27 cellular contexts compared by ENCODE assay signal in genomic region chr6:15362274-15363160, GRCh38.
A peak's percentile ranks its signal among the peaks of the same experiment; 100 is the strongest.
DNase-seq lines count a peak whose midpoint lies in the region; ATAC-seq and TF ChIP-seq lines count a peak whose summit lies in the region.
"Had no signal": no experiment of that assay in that cellular context is flagged by ENCODE, and none has a peak within 500 bp of the region (broad histone marks: within the 10 kb centered on the region; RNA-seq: fewer than 3 reads in every experiment).

No MANE protein-coding gene starts in this region.

- ATAC-seq in psoas muscle, result no peak
- no peak for ATAC-seq in naive thymus-derived CD4-positive, alpha-beta T cell

- TF ChIP-seq CTCF in hepatocyte (IDR thresholded peaks at IDR 0.05; ENCODE audit: poor library complexity) (no peak), psoas muscle (IDR thresholded peaks at IDR 0.05) (no peak)

- H3K4me1 Mint-ChIP-seq in naive thymus-derived CD4-positive, alpha-beta T cell, result peaks cover 20 to 34% (median 23%) of the 10 kb centered on the region in 7 donors

- H3K9me3 ChIP-seq in hepatocyte (ENCODE audit: low read depth) (no peaks in the 10 kb centered on the region), psoas muscle (no peaks in the 10 kb centered on the region)
- H3K9me3 ChIP-seq in naive thymus-derived CD4-positive, alpha-beta T cell (ENCODE audit: control insufficient read depth in 2 of 3, low read length in 3 of 3), result no peaks in the 10 kb centered on the region
- H3K9me3 ChIP-seq: lower lobe of right lung, thyroid gland had no signal

- H3K4me3 ChIP-seq in hepatocyte (no peak overlapping the region), psoas muscle (peak overlapping the region; percentile 33)
- H3K4me3 ChIP-seq in naive thymus-derived CD4-positive, alpha-beta T cell (ENCODE audit: low read length), result no peak overlapping the region
- H3K4me3 ChIP-seq: lower lobe of right lung, thyroid gland had no signal

- POLR2A ChIA-PET in naive thymus-derived CD4-positive, alpha-beta T cell (lab: Charles Lee), result no interaction called here

- H3K27me3 ChIP-seq in hepatocyte (no peaks in the 10 kb centered on the region), psoas muscle (ENCODE audit: insufficient read depth in 3 of 3, low read length in 2 of 3) (no peaks in the 10 kb centered on the region)
- no peaks in the 10 kb centered on the region for H3K27me3 ChIP-seq in naive thymus-derived CD4-positive, alpha-beta T cell (ENCODE audit: control insufficient read depth in 2 of 2, insufficient read depth in 2 of 2, low read length in 2 of 2)
- H3K27me3 ChIP-seq: thyroid gland had no signal

- H4K20me1 ChIP-seq in hepatocyte (ENCODE audit: insufficient read depth, poor library complexity, severe bottlenecking), result peaks cover 22% of the 10 kb centered on the region

- peaks cover 47% of the 10 kb centered on the region for H3K4me1 ChIP-seq in hepatocyte (ENCODE audit: insufficient read depth)
- peaks cover 74% of the 10 kb centered on the region for H3K4me1 ChIP-seq in psoas muscle
- peaks cover 17% of the 10 kb centered on the region in 2 donors for H3K4me1 ChIP-seq in naive thymus-derived CD4-positive, alpha-beta T cell (ENCODE audit: control insufficient read depth in 2 of 2, insufficient read depth in 2 of 2, low read length in 2 of 2)

- H3K36me3 ChIP-seq in hepatocyte (replicated peaks; ENCODE audit: insufficient read depth, low read depth), result no peaks in the 10 kb centered on the region
- H3K36me3 ChIP-seq in psoas muscle (ENCODE audit: insufficient read depth in 1 of 2, low read depth in 1 of 2), result no peaks in the 10 kb centered on the region
- H3K36me3 ChIP-seq in naive thymus-derived CD4-positive, alpha-beta T cell (ENCODE audit: control insufficient read depth in 2 of 3, insufficient read depth in 3 of 3, low read length in 3 of 3), result no peaks in the 10 kb centered on the region
- H3K36me3 ChIP-seq: lower lobe of right lung, thyroid gland had no signal

- peaks cover 0 to 12% (median 4%) of the 10 kb centered on the region in 5 donors for H3K36me3 Mint-ChIP-seq in naive thymus-derived CD4-positive, alpha-beta T cell

- peaks cover 86% of the 10 kb centered on the region for H3K79me2 ChIP-seq in hepatocyte

- no peaks in the 10 kb centered on the region for H3K9me3 Mint-ChIP-seq in naive thymus-derived CD4-positive, alpha-beta T cell
- H3K9me3 Mint-ChIP-seq: activated CD4-positive, alpha-beta T cell treated with anti-CD3 and anti-CD28 coated beads, Interleukin-2, amount 10 ng/mL, durations not matched to agents 24 days and 14 days; activated naive CD4-positive, alpha-beta T cell treated with anti-CD3 and anti-CD28 coated beads, Interleukin-2, amount 50 U/mL, for 72 hours; activated T-helper 1 cell treated with anti-CD3 and anti-CD28 coated beads, Interleukin-12 subunit alpha, Interleukin-12 subunit beta, Interleukin-2, Interleukin-4 antibody, amounts not matched to agents 30 ng/mL and 10 ng/mL and 1 ng/mL, durations not matched to agents 14 hours and 24 hours and 36 hours; central memory CD8-positive, alpha-beta T cell; H9; T-helper 1 cell treated with Interleukin-12 subunit alpha and Interleukin-12 subunit beta and Interleukin-4 antibody, amounts not matched to agents 30 μg/mL and 1 μg/mL, for 36 hours had no signal

- DNase-seq in DMS53 (lab: John Stamatoyannopoulos, UW), result peak; percentile 15
- no peak for DNase-seq in DMS53 treated with DMSO at 0.1 percent for 48 hours (lab: John Stamatoyannopoulos, UW; ENCODE audit: unreplicated experiment)
- peak; percentile 41 for DNase-seq in NCI-H2029 (lab: John Stamatoyannopoulos, UW)
- no peak for DNase-seq in hepatocyte (ENCODE audit: low spot score)
- DNase-seq in psoas muscle, result no peak
- DNase-seq in naive thymus-derived CD4-positive, alpha-beta T cell, result no peak
- no peak for DNase-seq in cerebellar nuclear complex (lab: John Stamatoyannopoulos, UW)
- no peak for DNase-seq in mucosa of gallbladder (ENCODE audit: low spot score)
- DNase-seq: activated CD4-positive, alpha-beta T cell treated with anti-CD3 and anti-CD28 coated beads, Interleukin-2, amount 10 ng/mL, durations not matched to agents 24 days and 14 days; activated CD8-positive, alpha-beta memory T cell treated with anti-CD3 and anti-CD28 coated beads, Interleukin-2, amount 10 ng/mL, durations not matched to agents 7 days and 5 days; DMS79 treated with DMSO at 0.1 percent for 48 hours; erythroblast; H9; hypothalamus; lower lobe of right lung; NCI-H1092; NCI-H1930; NCI-H524 treated with DMSO at 0.1 percent for 48 hours; occipital lobe; stimulated activated CD4-positive, alpha-beta T cell treated with anti-CD3 and anti-CD28 coated beads, Interleukin-4, amount 100 ng/mL, for 24 hours; stimulated activated naive CD8-positive, alpha-beta T cell treated with anti-CD3 and anti-CD28 coated beads, Interleukin-15, Interleukin-2, amounts not matched to agents 100 U/mL and 50 U/mL, for 24 hours; thyroid gland had no signal

- CTCF ChIA-PET in naive thymus-derived CD4-positive, alpha-beta T cell (lab: Charles Lee), result interaction anchor here (0.6 kb wide), 1 partner anchor 114 kb away, joined by 4 read pairs; no protein-coding TSS in a partner anchor

- no peak overlapping the region for H3K27ac Mint-ChIP-seq in naive thymus-derived CD4-positive, alpha-beta T cell
- H3K27ac Mint-ChIP-seq: activated CD4-positive, alpha-beta T cell treated with anti-CD3 and anti-CD28 coated beads, Interleukin-2, amount 10 ng/mL, durations not matched to agents 24 days and 14 days; activated CD8-positive, alpha-beta memory T cell treated with anti-CD3 and anti-CD28 coated beads, Interleukin-2, amount 10 ng/mL, durations not matched to agents 7 days and 5 days; activated naive CD4-positive, alpha-beta T cell treated with anti-CD3 and anti-CD28 coated beads, Interleukin-2, amount 50 U/mL, for 72 hours; activated T-helper 1 cell treated with anti-CD3 and anti-CD28 coated beads, Interleukin-12 subunit alpha, Interleukin-12 subunit beta, Interleukin-2, Interleukin-4 antibody, amounts not matched to agents 30 ng/mL and 10 ng/mL and 1 ng/mL, durations not matched to agents 14 hours and 24 hours and 36 hours; H9; T-helper 1 cell treated with Interleukin-12 subunit alpha and Interleukin-12 subunit beta and Interleukin-4 antibody, amounts not matched to agents 30 μg/mL and 1 μg/mL, for 36 hours had no signal

- no peak overlapping the region for H3K4me3 Mint-ChIP-seq in naive thymus-derived CD4-positive, alpha-beta T cell
- H3K4me3 Mint-ChIP-seq: activated CD4-positive, alpha-beta T cell treated with anti-CD3 and anti-CD28 coated beads, Interleukin-2, amount 10 ng/mL, durations not matched to agents 24 days and 14 days; activated CD8-positive, alpha-beta memory T cell treated with anti-CD3 and anti-CD28 coated beads, Interleukin-2, amount 10 ng/mL, durations not matched to agents 7 days and 5 days; activated T-helper 1 cell treated with anti-CD3 and anti-CD28 coated beads, Interleukin-12 subunit alpha, Interleukin-12 subunit beta, Interleukin-2, Interleukin-4 antibody, amounts not matched to agents 30 ng/mL and 10 ng/mL and 1 ng/mL, durations not matched to agents 14 hours and 24 hours and 36 hours; central memory CD8-positive, alpha-beta T cell; H9; T-helper 1 cell treated with Interleukin-12 subunit alpha and Interleukin-12 subunit beta and Interleukin-4 antibody, amounts not matched to agents 30 μg/mL and 1 μg/mL, for 36 hours had no signal

- no peaks in the 10 kb centered on the region for H3K9me2 ChIP-seq in hepatocyte (replicated peaks; ENCODE audit: insufficient read depth)

- no peaks in the 10 kb centered on the region for H3K27me3 Mint-ChIP-seq in naive thymus-derived CD4-positive, alpha-beta T cell
- H3K27me3 Mint-ChIP-seq: activated CD4-positive, alpha-beta T cell treated with anti-CD3 and anti-CD28 coated beads, Interleukin-2, amount 10 ng/mL, durations not matched to agents 24 days and 14 days; activated CD8-positive, alpha-beta memory T cell treated with anti-CD3 and anti-CD28 coated beads, Interleukin-2, amount 10 ng/mL, durations not matched to agents 7 days and 5 days; central memory CD8-positive, alpha-beta T cell had no signal

- 60% methylated on average over 9 of the region's 9 CpGs for WGBS in hepatocyte (ENCODE audit: low lambda C conversion rate, missing lambda C conversion rate)
- 35 to 49% (median 36%) methylated on average over 9 of the region's 9 CpGs for WGBS in psoas muscle, 3 donors

- no peak overlapping the region for H2AFZ ChIP-seq in hepatocyte

- no peak overlapping the region for H3K27ac ChIP-seq in hepatocyte
- peak overlapping the region; percentile 82 for H3K27ac ChIP-seq in psoas muscle
- no peak overlapping the region for H3K27ac ChIP-seq in naive thymus-derived CD4-positive, alpha-beta T cell (ENCODE audit: low read depth, low read length)
- H3K27ac ChIP-seq: 22Rv1, lower lobe of right lung, thyroid gland had no signal

- H3K4me2 ChIP-seq in hepatocyte, result peak overlapping the region; percentile 50

- intact Hi-C loops in psoas muscle (cut with DNase I), result loop anchor here (5.0 to 10.0 kb wide), 2 partner anchors 40 to 72 kb away; no protein-coding TSS in a partner anchor
- intact Hi-C loops in naive thymus-derived CD4-positive, alpha-beta T cell (cut with micrococcal nuclease), result no loop called here

Comparison
In these comparisons a context has a peak if more than half of its experiments do, and no peak if none do; other contexts are left out.
1. DNase-seq: peak in DMS53 (single experiment) and NCI-H2029 (single experiment); none in DMS53 treated with DMSO at 0.1 percent for 48 hours (single experiment), hepatocyte (single experiment), psoas muscle (0 of 2), naive thymus-derived CD4-positive, alpha-beta T cell (0 of 9), cerebellar nuclear complex (0 of 2) and mucosa of gallbladder (single experiment).
2. intact Hi-C loops: an anchor here in psoas muscle (5.0 to 10.0 kb wide); none called in naive thymus-derived CD4-positive, alpha-beta T cell.